Comparison of ENCODE assay signal across 32 cellular contexts in genomic region chr11:32851251-32851650, GRCh38. TPM values are rescaled to one million over a fixed set of nuclear protein-coding genes. Genes with fewer than 3 reads are reported as not detected.
"Had no signal": no experiment of that assay in that cellular context is flagged by ENCODE, and none has a peak within 500 bp of the region (broad histone marks: within the 10 kb centered on the region; RNA-seq: fewer than 3 reads in every experiment).

No MANE protein-coding gene starts in this region.

- H3K4me3 ChIP-seq: ascending aorta, body of pancreas, MG63, SK-N-MC had no signal

- H3K4me1 Mint-ChIP-seq: activated naive CD4-positive, alpha-beta T cell treated with anti-CD3 and anti-CD28 coated beads, Interleukin-2, amount 10 ng/mL, durations not matched to agents 7 days and 5 days; activated T-helper 17 cell treated with anti-CD3 and anti-CD28 coated beads, Interleukin-2, amount 50 U/mL, for 72 hours had no signal

- H3K27ac Mint-ChIP-seq: activated CD4-positive, alpha-beta memory T cell treated with anti-CD3 and anti-CD28 coated beads for 36 hours; activated CD4-positive, alpha-beta T cell treated with anti-CD3 and anti-CD28 coated beads, Interleukin-2, amount 10 ng/mL, durations not matched to agents 7 days and 5 days; activated naive CD4-positive, alpha-beta T cell treated with anti-CD3 and anti-CD28 coated beads, Interleukin-2, amount 10 ng/mL, durations not matched to agents 7 days and 5 days; activated naive CD8-positive, alpha-beta T cell treated with anti-CD3 and anti-CD28 coated beads, Interleukin-2, amount 10 ng/mL, durations not matched to agents 7 days and 5 days; activated T-helper 17 cell treated with anti-CD3 and anti-CD28 coated beads, Interleukin-2, amount 50 U/mL, for 72 hours; T-cell had no signal

- ATAC-seq: activated T-helper 17 cell treated with anti-CD3 and anti-CD28 coated beads, Interleukin-2, amount 50 U/mL, for 72 hours; body of pancreas; T-cell had no signal

- H3K9me3 ChIP-seq: ascending aorta, body of pancreas, MG63 had no signal

- DNase-seq: activated CD4-positive, alpha-beta memory T cell treated with anti-CD3 and anti-CD28 coated beads for 36 hours; activated CD4-positive, alpha-beta T cell treated with anti-CD3 and anti-CD28 coated beads, Interleukin-2, amount 10 ng/mL, durations not matched to agents 7 days and 5 days; activated CD4-positive, CD25-positive, alpha-beta regulatory T cell; activated CD8-positive, alpha-beta memory T cell treated with anti-CD3 and anti-CD28 coated beads for 24 hours; activated gamma-delta T cell treated with Interleukin-2 at 50 U/mL for 16 hours; activated naive CD4-positive, alpha-beta T cell treated with anti-CD3 and anti-CD28 coated beads, Interleukin-2, amount 10 ng/mL, durations not matched to agents 7 days and 5 days; activated naive CD8-positive, alpha-beta T cell treated with anti-CD3 and anti-CD28 coated beads, Interleukin-2, amount 10 ng/mL, durations not matched to agents 7 days and 5 days; activated T-cell treated with anti-CD3 and anti-CD28 coated beads, Interleukin-2, amount 50 U/mL, for 48 hours; amniotic stem cell; body of pancreas; central memory CD4-positive, alpha-beta T cell; MG63; MV-4-11; NCI-H1092 treated with DMSO at 0.1 percent for 48 hours; NCI-H1417 treated with DMSO at 0.1 percent for 48 hours; NCI-H1694; NCI-H2029; NCI-H2107; NCI-H345; NCI-H510A; NCI-H69; SIG-M5; T-cell; T-helper 2 cell; T1000 had no signal

- H3K27ac ChIP-seq: ascending aorta, body of pancreas, KMS-11, SK-N-MC, VCaP had no signal

- H3K9ac ChIP-seq: KMS-11 had no signal

- H3K36me3 Mint-ChIP-seq: activated CD4-positive, alpha-beta memory T cell treated with anti-CD3 and anti-CD28 coated beads for 36 hours; activated naive CD4-positive, alpha-beta T cell treated with anti-CD3 and anti-CD28 coated beads, Interleukin-2, amount 10 ng/mL, durations not matched to agents 7 days and 5 days; activated naive CD8-positive, alpha-beta T cell treated with anti-CD3 and anti-CD28 coated beads, Interleukin-2, amount 10 ng/mL, durations not matched to agents 7 days and 5 days; T-cell had no signal

- H3K4me3 Mint-ChIP-seq: activated CD4-positive, alpha-beta memory T cell treated with anti-CD3 and anti-CD28 coated beads for 36 hours; activated CD4-positive, alpha-beta T cell treated with anti-CD3 and anti-CD28 coated beads, Interleukin-2, amount 10 ng/mL, durations not matched to agents 7 days and 5 days; activated naive CD4-positive, alpha-beta T cell treated with anti-CD3 and anti-CD28 coated beads, Interleukin-2, amount 10 ng/mL, durations not matched to agents 7 days and 5 days; activated naive CD8-positive, alpha-beta T cell treated with anti-CD3 and anti-CD28 coated beads, Interleukin-2, amount 10 ng/mL, durations not matched to agents 7 days and 5 days; activated T-helper 17 cell treated with anti-CD3 and anti-CD28 coated beads, Interleukin-2, amount 50 U/mL, for 72 hours; T-cell had no signal

- H3K4me1 ChIP-seq: ascending aorta, body of pancreas had no signal

- H3K4me2 ChIP-seq: KMS-11 had no signal

- H3K36me3 ChIP-seq: ascending aorta, MG63 had no signal

- H3K27me3 ChIP-seq: ascending aorta, body of pancreas, MG63 had no signal

- H3K9me3 Mint-ChIP-seq: activated CD4-positive, alpha-beta memory T cell treated with anti-CD3 and anti-CD28 coated beads for 36 hours; activated CD4-positive, alpha-beta T cell treated with anti-CD3 and anti-CD28 coated beads, Interleukin-2, amount 10 ng/mL, durations not matched to agents 7 days and 5 days; activated naive CD4-positive, alpha-beta T cell treated with anti-CD3 and anti-CD28 coated beads, Interleukin-2, amount 10 ng/mL, durations not matched to agents 7 days and 5 days; activated naive CD8-positive, alpha-beta T cell treated with anti-CD3 and anti-CD28 coated beads, Interleukin-2, amount 10 ng/mL, durations not matched to agents 7 days and 5 days; activated T-helper 17 cell treated with anti-CD3 and anti-CD28 coated beads, Interleukin-2, amount 50 U/mL, for 72 hours had no signal

RNA-seq across cellular contexts. Expression of gene CCDC73, which starts 56.8 kb away (rescaled TPM):
- total RNA-seq: activated CD4-positive, alpha-beta memory T cell treated with anti-CD3 and anti-CD28 coated beads for 36 hours; activated CD4-positive, alpha-beta T cell treated with anti-CD3 and anti-CD28 coated beads, Interleukin-2, amount 10 ng/mL, durations not matched to agents 7 days and 5 days; ascending aorta; bronchial epithelial cell; RPMI7951; T-cell had no signal
